27 cellular contexts compared by ENCODE assay signal in the genomic region with DNA sequence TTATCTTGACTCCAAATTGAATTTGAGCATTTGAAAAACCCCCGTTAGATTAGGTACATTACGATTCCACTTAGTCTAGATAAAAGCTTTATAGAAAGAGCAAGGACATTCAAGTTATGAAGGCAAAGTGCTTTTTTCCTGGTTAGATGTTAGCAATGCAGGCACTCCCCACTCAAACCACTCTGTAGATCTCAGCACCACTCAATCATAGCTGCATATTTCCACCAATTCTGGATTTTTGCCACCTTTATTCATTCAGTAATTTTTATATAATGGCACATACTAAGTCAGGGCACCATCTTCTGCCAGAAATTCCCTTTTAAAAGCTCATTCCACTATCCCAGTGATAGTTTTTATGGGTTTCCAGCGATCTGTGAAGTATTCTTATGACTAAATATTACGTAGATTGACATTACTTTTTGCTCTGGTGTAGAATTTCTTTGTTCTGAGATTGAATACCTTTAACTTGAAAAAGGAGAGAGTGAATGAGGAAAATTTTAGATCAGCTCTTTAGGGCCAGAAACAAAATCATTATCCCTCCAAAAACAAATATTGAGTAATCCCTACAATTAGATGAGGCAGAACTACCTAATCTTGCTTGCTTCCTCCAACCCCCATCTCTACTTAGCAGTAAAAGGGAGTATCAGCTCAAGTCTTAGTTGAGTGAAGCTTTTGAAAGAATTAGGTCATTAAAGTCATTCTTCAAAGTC. TPM values are rescaled to one million over a fixed set of nuclear protein-coding genes. Genes with fewer than 3 reads are reported as not detected.
"Had no signal": no experiment of that assay in that cellular context is flagged by ENCODE, and none has a peak within 500 bp of the region (broad histone marks: within the 10 kb centered on the region; RNA-seq: fewer than 3 reads in every experiment).

No MANE protein-coding gene starts in this region.

- H3K9me3 Mint-ChIP-seq: activated CD4-positive, alpha-beta memory T cell treated with anti-CD3 and anti-CD28 coated beads, Interleukin-2, amount 10 ng/mL, durations not matched to agents 7 days and 5 days; activated CD4-positive, alpha-beta T cell treated with anti-CD3 and anti-CD28 coated beads, Interleukin-2, amount 10 ng/mL, durations not matched to agents 7 days and 5 days; activated naive CD4-positive, alpha-beta T cell treated with anti-CD3 and anti-CD28 coated beads, Interleukin-2, amount 10 ng/mL, durations not matched to agents 7 days and 5 days; activated naive CD8-positive, alpha-beta T cell treated with anti-CD3 and anti-CD28 coated beads, Interleukin-2, amount 10 ng/mL, durations not matched to agents 7 days and 5 days; activated T-cell treated with anti-CD3 and anti-CD28 coated beads, Interleukin-2, amount 50 U/mL, for 24 hours; memory B cell; nephron had no signal

- H3K4me3 Mint-ChIP-seq: activated CD4-positive, alpha-beta memory T cell treated with anti-CD3 and anti-CD28 coated beads, Interleukin-2, amount 10 ng/mL, durations not matched to agents 7 days and 5 days; activated CD4-positive, alpha-beta T cell treated with anti-CD3 and anti-CD28 coated beads, Interleukin-2, amount 10 ng/mL, durations not matched to agents 7 days and 5 days; activated naive CD4-positive, alpha-beta T cell treated with anti-CD3 and anti-CD28 coated beads, Interleukin-2, amount 10 ng/mL, durations not matched to agents 7 days and 5 days; activated naive CD8-positive, alpha-beta T cell treated with anti-CD3 and anti-CD28 coated beads, Interleukin-2, amount 10 ng/mL, durations not matched to agents 7 days and 5 days; activated T-cell treated with anti-CD3 and anti-CD28 coated beads, Interleukin-2, amount 50 U/mL, for 24 hours; memory B cell; nephron; T-helper 17 cell had no signal

- ATAC-seq: gastroesophageal sphincter; sciatic nerve; stimulated activated naive CD8-positive, alpha-beta T cell treated with anti-CD3 and anti-CD28 coated beads, Interleukin-15, Interleukin-2, amounts not matched to agents 100 U/mL and 50 U/mL, for 24 hours; T-helper 17 cell had no signal

- H3K27ac Mint-ChIP-seq: activated CD4-positive, alpha-beta memory T cell treated with anti-CD3 and anti-CD28 coated beads, Interleukin-2, amount 10 ng/mL, durations not matched to agents 7 days and 5 days; activated CD4-positive, alpha-beta T cell treated with anti-CD3 and anti-CD28 coated beads, Interleukin-2, amount 10 ng/mL, durations not matched to agents 7 days and 5 days; activated naive CD4-positive, alpha-beta T cell treated with anti-CD3 and anti-CD28 coated beads, Interleukin-2, amount 10 ng/mL, durations not matched to agents 7 days and 5 days; activated naive CD8-positive, alpha-beta T cell treated with anti-CD3 and anti-CD28 coated beads, Interleukin-2, amount 10 ng/mL, durations not matched to agents 7 days and 5 days; activated T-cell treated with anti-CD3 and anti-CD28 coated beads, Interleukin-2, amount 50 U/mL, for 24 hours; memory B cell; nephron; progenitor cell of endocrine pancreas; T-helper 17 cell had no signal

- H3K27me3 Mint-ChIP-seq: activated T-cell treated with anti-CD3 and anti-CD28 coated beads, Interleukin-2, amount 50 U/mL, for 24 hours; memory B cell had no signal

- H3K36me3 Mint-ChIP-seq: activated naive CD4-positive, alpha-beta T cell treated with anti-CD3 and anti-CD28 coated beads, Interleukin-2, amount 10 ng/mL, durations not matched to agents 7 days and 5 days; activated naive CD8-positive, alpha-beta T cell treated with anti-CD3 and anti-CD28 coated beads, Interleukin-2, amount 10 ng/mL, durations not matched to agents 7 days and 5 days had no signal

- H3K4me1 Mint-ChIP-seq: activated CD4-positive, alpha-beta T cell treated with anti-CD3 and anti-CD28 coated beads, Interleukin-2, amount 10 ng/mL, durations not matched to agents 7 days and 5 days; activated naive CD4-positive, alpha-beta T cell treated with anti-CD3 and anti-CD28 coated beads, Interleukin-2, amount 10 ng/mL, durations not matched to agents 7 days and 5 days; activated naive CD8-positive, alpha-beta T cell treated with anti-CD3 and anti-CD28 coated beads, Interleukin-2, amount 10 ng/mL, durations not matched to agents 7 days and 5 days had no signal

- FAIRE-seq: endothelial cell of umbilical vein, urothelium cell line had no signal

- DNase-seq: activated CD4-positive, alpha-beta memory T cell treated with anti-CD3 and anti-CD28 coated beads, Interleukin-2, amount 10 ng/mL, durations not matched to agents 7 days and 5 days; activated CD4-positive, alpha-beta T cell treated with anti-CD3 and anti-CD28 coated beads, Interleukin-2, amount 10 ng/mL, durations not matched to agents 7 days and 5 days; activated CD4-positive, CD25-positive, alpha-beta regulatory T cell treated with anti-CD3 and anti-CD28 coated beads, Interleukin-2, amount 50 U/mL, for 72 hours; activated CD8-positive, alpha-beta memory T cell treated with anti-CD3 and anti-CD28 coated beads, Interleukin-2, amount 50 U/mL, for 48 hours; activated gamma-delta T cell; activated naive CD4-positive, alpha-beta T cell treated with anti-CD3 and anti-CD28 coated beads, Interleukin-2, amount 10 ng/mL, durations not matched to agents 7 days and 5 days; activated naive CD8-positive, alpha-beta T cell treated with anti-CD3 and anti-CD28 coated beads, Interleukin-2, amount 10 ng/mL, durations not matched to agents 7 days and 5 days; activated T-cell treated with anti-CD3 and anti-CD28 coated beads, Interleukin-2, amount 50 U/mL, for 24 hours; amniotic stem cell; central memory CD4-positive, alpha-beta T cell; islet precursor cell; stimulated activated CD4-positive, alpha-beta T cell treated with anti-CD3 and anti-CD28 coated beads, Interleukin-12 subunit alpha, Interleukin-12 subunit beta, amount 100 ng/mL, for 4 hours; stimulated activated CD4-positive, alpha-beta T cell treated with anti-CD3 and anti-CD28 coated beads, Interleukin-4, amount 100 ng/mL, for 1 hour; stimulated activated naive CD8-positive, alpha-beta T cell treated with anti-CD3 and anti-CD28 coated beads, Interleukin-15, Interleukin-2, amounts not matched to agents 100 U/mL and 50 U/mL, for 24 hours; T-helper 17 cell; T1000; testis; transverse colon had no signal

RNA-seq across cellular contexts. Expression of a gene that starts 55.0 kb away (rescaled TPM):
- total RNA-seq: activated CD4-positive, alpha-beta memory T cell treated with anti-CD3 and anti-CD28 coated beads, Interleukin-2, amount 10 ng/mL, durations not matched to agents 7 days and 5 days; activated CD4-positive, alpha-beta T cell treated with anti-CD3 and anti-CD28 coated beads, Interleukin-2, amount 10 ng/mL, durations not matched to agents 7 days and 5 days; mucosa of gallbladder; osteocyte; progenitor cell of endocrine pancreas; T-helper 17 cell had no signal
